Comparison of ENCODE assay signal across 8 cellular contexts in the genomic region with DNA sequence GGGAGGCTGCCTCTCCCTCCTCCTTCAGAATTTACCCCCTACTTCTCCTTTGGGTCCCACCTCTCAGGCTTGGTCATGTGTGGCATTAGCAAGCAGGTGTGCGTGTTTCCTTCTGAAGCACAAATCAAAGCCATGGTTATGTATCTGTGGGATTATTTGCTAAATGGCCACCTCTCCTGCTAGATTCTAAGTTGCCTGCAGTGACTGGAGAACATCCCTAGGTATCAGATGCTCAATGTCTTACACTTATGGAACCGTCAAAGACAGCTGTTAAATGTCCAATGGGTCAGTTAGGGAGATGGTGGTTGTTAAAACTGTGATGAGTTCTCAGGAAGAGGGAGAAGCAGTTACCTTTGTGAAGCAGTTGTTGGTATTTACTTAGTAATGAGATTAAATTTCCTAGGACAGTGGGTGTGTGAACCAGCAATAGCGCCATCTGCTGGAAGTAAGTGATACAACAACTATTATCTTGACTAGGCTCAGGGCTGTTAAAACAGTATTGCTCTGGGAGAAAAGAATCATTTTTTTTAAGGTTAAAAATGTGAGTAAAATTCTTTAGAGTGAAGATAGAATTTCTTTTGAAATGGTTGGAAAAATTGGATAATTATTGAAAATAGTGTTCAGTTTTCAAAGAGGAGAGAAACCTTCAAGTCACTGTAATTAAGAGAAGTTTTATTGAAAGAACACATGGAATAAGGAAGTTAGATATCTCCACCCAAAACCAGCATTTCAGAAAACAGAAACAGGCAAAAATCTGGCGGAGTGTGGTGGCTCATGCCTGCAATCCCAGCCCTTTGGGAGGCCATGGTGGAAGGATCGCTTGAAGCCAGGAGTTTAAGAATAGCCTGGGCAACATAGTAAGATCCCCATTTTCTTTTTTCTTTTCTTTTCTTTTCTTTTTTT.
DNase-seq lines count a peak whose midpoint lies in the region; ATAC-seq, FAIRE-seq and TF ChIP-seq lines count a peak whose summit lies in the region.

No MANE protein-coding gene starts in this region.

- H3K27ac Mint-ChIP-seq in CD8-positive, alpha-beta T cell, result no peak overlapping the region
- H3K27ac Mint-ChIP-seq in activated CD4-positive, alpha-beta T cell treated with anti-CD3 and anti-CD28 coated beads, Interleukin-2, amount 10 ng/mL, durations not matched to agents 24 days and 14 days, result no peak overlapping the region

- H3K9me3 ChIP-seq in CD8-positive, alpha-beta T cell (ENCODE audit: low read length), result no peaks in the 10 kb centered on the region

- intact Hi-C loops in CD8-positive, alpha-beta T cell (cut with DNase I, micrococcal nuclease), result loop anchor here (1.0 to 10.0 kb wide), 11 partner anchors 66 to 592 kb away; a partner anchor contains a TSS
- intact Hi-C loops in activated CD4-positive, alpha-beta T cell treated with anti-CD3 and anti-CD28 coated beads, Interleukin-2, amount 10 ng/mL, durations not matched to agents 24 days and 14 days (cut with micrococcal nuclease), result loop anchor here (1.0 to 2.0 kb wide), 6 partner anchors 35 to 311 kb away; a partner anchor contains a TSS

- H3K4me1 ChIP-seq in CD8-positive, alpha-beta T cell (ENCODE audit: insufficient read depth, low read length), result no peaks in the 10 kb centered on the region

- no peaks in the 10 kb centered on the region for H3K36me3 Mint-ChIP-seq in CD8-positive, alpha-beta T cell
- H3K36me3 Mint-ChIP-seq in activated CD4-positive, alpha-beta T cell treated with anti-CD3 and anti-CD28 coated beads, Interleukin-2, amount 10 ng/mL, durations not matched to agents 24 days and 14 days (ENCODE audit: low read depth), result no peaks in the 10 kb centered on the region

- DNase-seq in CD8-positive, alpha-beta T cell, result peak in 3 of 7 experiments; percentile 29 to 50 (median 32)
- DNase-seq in NCI-H2196 treated with DMSO at 0.1 percent for 48 hours (lab: John Stamatoyannopoulos, UW; ENCODE audit: unreplicated experiment) (peak; percentile 68), frontal cortex (ENCODE audit: low spot score in 2 of 2) (peak; percentile 9 to 39), omental fat pad (ENCODE audit: low spot score) (no peak)
- peak; percentile 79 for DNase-seq in activated CD4-positive, alpha-beta T cell treated with anti-CD3 and anti-CD28 coated beads, Interleukin-2, amount 10 ng/mL, durations not matched to agents 24 days and 14 days
- DNase-seq in stimulated activated naive CD4-positive, alpha-beta T cell treated with Interleukin-2 at 50 U/mL for 16 hours (lab: John Stamatoyannopoulos, UW), result no peak

- H3K4me1 Mint-ChIP-seq in CD8-positive, alpha-beta T cell (ENCODE audit: low read depth), result peaks cover 3% of the 10 kb centered on the region
- H3K4me1 Mint-ChIP-seq in activated CD4-positive, alpha-beta T cell treated with anti-CD3 and anti-CD28 coated beads, Interleukin-2, amount 10 ng/mL, durations not matched to agents 24 days and 14 days, result peaks cover 45% of the 10 kb centered on the region

- POLR2A ChIA-PET in CD8-positive, alpha-beta T cell (lab: Charles Lee), result interaction anchor here (1.0 to 1.3 kb wide), 3 partner anchors 11 to 312 kb away, joined by 3 read pairs; no protein-coding TSS in a partner anchor

- no peaks in the 10 kb centered on the region for H3K27me3 ChIP-seq in CD8-positive, alpha-beta T cell (ENCODE audit: insufficient read depth, low read length)

- peak; percentile 71 for ATAC-seq in CD8-positive, alpha-beta T cell
- peak; percentile 86 for ATAC-seq in GM18858 (IDR thresholded peaks at IDR 0.05; ENCODE audit: unreplicated experiment)
- peak; percentile 67 for ATAC-seq in HG03108 (IDR thresholded peaks at IDR 0.05; ENCODE audit: unreplicated experiment)
- peak; percentile 84 for ATAC-seq in omental fat pad (ENCODE audit: low FRiP score)

- no peak overlapping the region for H3K27ac ChIP-seq in CD8-positive, alpha-beta T cell (ENCODE audit: low read depth, low read length)

- H3K4me3 Mint-ChIP-seq in CD8-positive, alpha-beta T cell, result no peak overlapping the region
- no peak overlapping the region for H3K4me3 Mint-ChIP-seq in activated CD4-positive, alpha-beta T cell treated with anti-CD3 and anti-CD28 coated beads, Interleukin-2, amount 10 ng/mL, durations not matched to agents 24 days and 14 days

- no peaks in the 10 kb centered on the region for H3K9me3 Mint-ChIP-seq in CD8-positive, alpha-beta T cell
- no peaks in the 10 kb centered on the region for H3K9me3 Mint-ChIP-seq in activated CD4-positive, alpha-beta T cell treated with anti-CD3 and anti-CD28 coated beads, Interleukin-2, amount 10 ng/mL, durations not matched to agents 24 days and 14 days

- peak; percentile 89 for TF ChIP-seq CTCF in CD8-positive, alpha-beta T cell (IDR thresholded peaks at IDR 0.05)
- TF ChIP-seq CTCF in omental fat pad (IDR thresholded peaks at IDR 0.05), result peak in 1 of 3 donors; percentile 62

- no peaks in the 10 kb centered on the region for H3K36me3 ChIP-seq in CD8-positive, alpha-beta T cell (ENCODE audit: insufficient read depth, low read length)

- H3K4me3 ChIP-seq in CD8-positive, alpha-beta T cell (ENCODE audit: low read depth, low read length), result no peak overlapping the region

- peaks cover 5% of the 10 kb centered on the region for H3K27me3 Mint-ChIP-seq in CD8-positive, alpha-beta T cell (ENCODE audit: low read depth)
- H3K27me3 Mint-ChIP-seq in activated CD4-positive, alpha-beta T cell treated with anti-CD3 and anti-CD28 coated beads, Interleukin-2, amount 10 ng/mL, durations not matched to agents 24 days and 14 days, result peaks cover 8% of the 10 kb centered on the region

- CTCF ChIA-PET in CD8-positive, alpha-beta T cell (lab: Charles Lee), result interaction anchor here (0.6 to 9.4 kb wide), 20 partner anchors 9 to 490 kb away, joined by 3 to 184 read pairs (median 5); a partner anchor contains a TSS

- peak; percentile 98 for FAIRE-seq in frontal cortex (lab: Jason Lieb, UNC)

Comparison
In these comparisons a context has a peak if more than half of its experiments do, and no peak if none do; other contexts are left out.
1. DNase-seq: peak in NCI-H2196 treated with DMSO at 0.1 percent for 48 hours (single experiment), activated CD4-positive, alpha-beta T cell treated with anti-CD3 and anti-CD28 coated beads, Interleukin-2, amount 10 ng/mL, durations not matched to agents 24 days and 14 days (single experiment) and frontal cortex (2 of 2); none in omental fat pad (single experiment) and stimulated activated naive CD4-positive, alpha-beta T cell treated with Interleukin-2 at 50 U/mL for 16 hours (single experiment).
2. Peak in every context shown above with its lines, with median percentiles within 50 percentile points of each other: ATAC-seq.